13 cellular contexts compared by ENCODE assay signal in genomic region chr4:165635261-165635838, GRCh38.
"Had no signal": no experiment of that assay in that cellular context is flagged by ENCODE, and none has a peak within 500 bp of the region (broad histone marks: within the 10 kb centered on the region; RNA-seq: fewer than 3 reads in every experiment).

No MANE protein-coding gene starts in this region.

- DNase-seq: activated CD4-positive, alpha-beta T cell treated with anti-CD3 and anti-CD28 coated beads, Interleukin-2, amount 10 ng/mL, durations not matched to agents 24 days and 14 days; activated naive CD4-positive, alpha-beta T cell treated with Interleukin-2 at 50 U/mL for 16 hours; heart right ventricle; retina; stimulated activated CD4-positive, alpha-beta T cell treated with anti-CD3 and anti-CD28 coated beads, Interleukin-15, amount 100 ng/mL, for 24 hours; stimulated activated CD4-positive, alpha-beta T cell treated with anti-CD3 and anti-CD28 coated beads, Interleukin-4, amount 100 ng/mL, for 24 hours; stimulated activated naive CD8-positive, alpha-beta T cell treated with anti-CD3 and anti-CD28 coated beads, Interleukin-15, amount 100 ng/mL, for 72 hours; testis had no signal

- H3K9me3 ChIP-seq: testis had no signal

- H3K4me1 ChIP-seq: testis had no signal

- H3K4me3 ChIP-seq: cardiac muscle cell, heart right ventricle, testis had no signal

- H3K79me2 ChIP-seq: parathyroid adenoma had no signal

- H2AFZ ChIP-seq: parathyroid adenoma had no signal

- ATAC-seq: heart right ventricle; stimulated activated naive CD8-positive, alpha-beta T cell treated with anti-CD3 and anti-CD28 coated beads, Interleukin-15, amount 100 ng/mL, for 72 hours; WTC11 had no signal

- H3K27ac Mint-ChIP-seq: activated CD4-positive, alpha-beta T cell treated with anti-CD3 and anti-CD28 coated beads, Interleukin-2, amount 10 ng/mL, durations not matched to agents 24 days and 14 days; activated T-helper 1 cell treated with anti-CD3 and anti-CD28 coated beads, Interleukin-12 subunit alpha, Interleukin-12 subunit beta, Interleukin-2, Interleukin-4 antibody, amounts not matched to agents 30 ng/mL and 10 ng/mL and 1 ng/mL, durations not matched to agents 14 hours and 24 hours and 36 hours; stimulated activated naive CD8-positive, alpha-beta T cell treated with anti-CD3 and anti-CD28 coated beads, Interleukin-15, amount 100 ng/mL, for 72 hours; WTC11 had no signal

- H3K9ac ChIP-seq: parathyroid adenoma had no signal

- H3K36me3 ChIP-seq: cardiac muscle cell, heart right ventricle had no signal

- H3K27ac ChIP-seq: cardiac muscle cell, heart right ventricle, parathyroid adenoma, testis had no signal

- H3K9me3 Mint-ChIP-seq: activated CD4-positive, alpha-beta T cell treated with anti-CD3 and anti-CD28 coated beads, Interleukin-2, amount 10 ng/mL, durations not matched to agents 24 days and 14 days; activated T-helper 1 cell treated with anti-CD3 and anti-CD28 coated beads, Interleukin-12 subunit alpha, Interleukin-12 subunit beta, Interleukin-2, Interleukin-4 antibody, amounts not matched to agents 30 ng/mL and 10 ng/mL and 1 ng/mL, durations not matched to agents 14 hours and 24 hours and 36 hours; stimulated activated naive CD8-positive, alpha-beta T cell treated with anti-CD3 and anti-CD28 coated beads, Interleukin-15, amount 100 ng/mL, for 72 hours had no signal

- H3K27me3 ChIP-seq: cardiac muscle cell, heart right ventricle, testis had no signal

- H3K4me3 Mint-ChIP-seq: activated CD4-positive, alpha-beta T cell treated with anti-CD3 and anti-CD28 coated beads, Interleukin-2, amount 10 ng/mL, durations not matched to agents 24 days and 14 days; activated T-helper 1 cell treated with anti-CD3 and anti-CD28 coated beads, Interleukin-12 subunit alpha, Interleukin-12 subunit beta, Interleukin-2, Interleukin-4 antibody, amounts not matched to agents 30 ng/mL and 10 ng/mL and 1 ng/mL, durations not matched to agents 14 hours and 24 hours and 36 hours; neural crest cell; stimulated activated naive CD8-positive, alpha-beta T cell treated with anti-CD3 and anti-CD28 coated beads, Interleukin-15, amount 100 ng/mL, for 72 hours; WTC11 had no signal

- H3K4me1 Mint-ChIP-seq: activated CD4-positive, alpha-beta T cell treated with anti-CD3 and anti-CD28 coated beads, Interleukin-2, amount 10 ng/mL, durations not matched to agents 24 days and 14 days; stimulated activated naive CD8-positive, alpha-beta T cell treated with anti-CD3 and anti-CD28 coated beads, Interleukin-15, amount 100 ng/mL, for 72 hours had no signal

- H3K27me3 Mint-ChIP-seq: activated CD4-positive, alpha-beta T cell treated with anti-CD3 and anti-CD28 coated beads, Interleukin-2, amount 10 ng/mL, durations not matched to agents 24 days and 14 days; stimulated activated naive CD8-positive, alpha-beta T cell treated with anti-CD3 and anti-CD28 coated beads, Interleukin-15, amount 100 ng/mL, for 72 hours had no signal
